8 cellular contexts compared by ENCODE assay signal in genomic region chr17:79778504-79779087, GRCh38. TPM values are rescaled to one million over a fixed set of nuclear protein-coding genes. Genes with fewer than 3 reads are reported as not detected.
DNase-seq lines count a peak whose midpoint lies in the region; ATAC-seq and TF ChIP-seq lines count a peak whose summit lies in the region.

No MANE protein-coding gene starts in this region.

- H3K4me1 ChIP-seq in gastroesophageal sphincter (peaks cover 0 to 23% (median 3%) of the 10 kb centered on the region in 3 donors), spleen (peaks cover 12 to 50% (median 38%) of the 10 kb centered on the region in 6 donors)

- 2 to 4% methylated on average over 12 of the region's 49 CpGs for WGBS in gastroesophageal sphincter (ENCODE audit: low coverage in 1 of 2), 2 donors
- 0 to 2% (median 1%) methylated on average over 36 to 49 of the region's 49 CpGs for WGBS in spleen, 5 donors

- peak overlapping the region; percentile 50 to 64 for H3K4me3 ChIP-seq in gastroesophageal sphincter
- peak overlapping the region; percentile 48 to 90 (median 66) for H3K4me3 ChIP-seq in spleen

- peak; percentile 51 for DNase-seq in ELF-1 (ENCODE audit: low read depth, low spot score)
- no peak for DNase-seq in spleen
- DNase-seq in T-helper 9 cell: no peak
- DNase-seq in GM19240 (ENCODE audit: insufficient read length, low spot score): no peak
- no peak for DNase-seq in ACHN

- H3K27ac ChIP-seq in gastroesophageal sphincter (peak overlapping the region in 1 of 4 donors; percentile 61), spleen (peak overlapping the region in 3 of 8 donors; percentile 33 to 58 (median 47))

- peaks cover 96% of the 10 kb centered on the region for H3K27me3 ChIP-seq in gastroesophageal sphincter
- peaks cover 3 to 97% (median 64%) of the 10 kb centered on the region in 7 donors for H3K27me3 ChIP-seq in spleen (replicated peaks in 1 of 7)

- no peaks in the 10 kb centered on the region for H3K36me3 ChIP-seq in gastroesophageal sphincter
- peaks cover 0 to 1% (median 0%) of the 10 kb centered on the region in 6 donors for H3K36me3 ChIP-seq in spleen

- H3K9me3 ChIP-seq in gastroesophageal sphincter (no peaks in the 10 kb centered on the region), spleen (no peaks in the 10 kb centered on the region)

- no peak for TF ChIP-seq EP300 in gastroesophageal sphincter (IDR thresholded peaks at IDR 0.05)

- intact Hi-C loops in spleen (cut with DNase I; ENCODE audit: low total_unique reads): no loop called here

- in situ Hi-C loops in ACHN (cut with HindIII; ENCODE audit: low pct_ligation_motif_present, low pct_unique_long_range_greater_than_20kb, low sequenced_read_pairs): no loop called here

- TF ChIP-seq CTCF in gastroesophageal sphincter (IDR thresholded peaks at IDR 0.05): no peak
- no peak for TF ChIP-seq CTCF in spleen (IDR thresholded peaks at IDR 0.05 in 8 of 11, conservative IDR thresholded peaks at IDR 0.05 in 3 of 11)

- peak; percentile 12 for ATAC-seq in HG03139 (IDR thresholded peaks at IDR 0.05; ENCODE audit: unreplicated experiment)
- ATAC-seq in SK-N-SH treated with all-trans-retinoic acid at 6 μM for 48 hours: peak; percentile 44
- no peak for ATAC-seq in gastroesophageal sphincter

- TF ChIP-seq POLR2A in gastroesophageal sphincter (IDR thresholded peaks at IDR 0.05) (no peak), spleen (IDR thresholded peaks at IDR 0.05) (no peak)

TF ChIP-seq in SK-N-SH treated with all-trans-retinoic acid at 6 μM for 48 hours, 23 proteins besides CTCF, POLR2A, EP300 and RAD21:
- TF ChIP-seq TCF4 (CRISPR knock-in tag; IDR thresholded peaks at IDR 0.05; ENCODE audit: borderline replicate concordance): no peak
- TF ChIP-seq TOX (CRISPR knock-in tag; IDR thresholded peaks at IDR 0.05; ENCODE audit: borderline replicate concordance): no peak
- no peak for TF ChIP-seq ISL1 (CRISPR knock-in tag; IDR thresholded peaks at IDR 0.05)
- no peak for TF ChIP-seq SNAI2 (CRISPR knock-in tag; IDR thresholded peaks at IDR 0.05)
- TF ChIP-seq ZC3H10 (CRISPR knock-in tag; IDR thresholded peaks at IDR 0.05): no peak
- TF ChIP-seq ZNF70 (CRISPR knock-in tag; IDR thresholded peaks at IDR 0.05): no peak
- TF ChIP-seq PPARA (CRISPR knock-in tag; IDR thresholded peaks at IDR 0.05; ENCODE audit: borderline replicate concordance): no peak
- TF ChIP-seq BACH2 (CRISPR knock-in tag; IDR thresholded peaks at IDR 0.05; ENCODE audit: borderline replicate concordance): no peak
- no peak for TF ChIP-seq GLIS3 (CRISPR knock-in tag; IDR thresholded peaks at IDR 0.05)
- TF ChIP-seq ESRRG (CRISPR knock-in tag; IDR thresholded peaks at IDR 0.05): no peak
TF ChIP-seq in SK-N-SH treated with all-trans-retinoic acid at 6 μM for 48 hours: peak in this region for 0.

RNA-seq across cellular contexts. Expression of gene CBX2, which starts 0.6 kb away (rescaled TPM):
- 1 to 10 TPM in 3 of 4 donors, under 1 TPM in 1; 0.81 to 2.5 (median 2.0) TPM for total RNA-seq in gastroesophageal sphincter
- total RNA-seq in spleen: 1 to 10 TPM; 1.9 to 6.2 (median 3.5) TPM
- polyA plus RNA-seq in spleen: 1 to 10 TPM in 2 of 3 donors, under 1 TPM in 1; 0.48 to 3.3 (median 1.4) TPM

RNA-seq across cellular contexts. Expression of gene CBX8, which starts 18.3 kb away (rescaled TPM):
- total RNA-seq in gastroesophageal sphincter: 10 to 100 TPM in 1 of 4 donors, 1 to 10 TPM in 2, under 1 TPM in 1; 0.40 to 10.6 (median 3.9) TPM
- 1 to 10 TPM; 2.1 to 5.5 (median 3.2) TPM for total RNA-seq in spleen
- 1 to 10 TPM; 2.5 to 5.6 (median 4.5) TPM for polyA plus RNA-seq in spleen

RNA-seq across cellular contexts. Expression of gene ENPP7, which starts 47.9 kb away (rescaled TPM):
- under 1 TPM in 1 of 4 donors, not detected in 3; 0.27 TPM for total RNA-seq in gastroesophageal sphincter
- under 1 TPM in 4 of 7 donors, not detected in 3; 0.34 to 0.85 (median 0.50) TPM for total RNA-seq in spleen
- under 1 TPM in 1 of 3 donors, not detected in 2; 0.64 TPM for polyA plus RNA-seq in spleen
